Comparison of ENCODE assay signal across 22 cellular contexts in genomic region chr3:155876037-155876436, GRCh38.
"Had no signal": no experiment of that assay in that cellular context is flagged by ENCODE, and none has a peak within 500 bp of the region (broad histone marks: within the 10 kb centered on the region; RNA-seq: fewer than 3 reads in every experiment).

No MANE protein-coding gene starts in this region.

- H3K36me3 ChIP-seq: cardiac muscle cell, heart right ventricle, neutrophil, spleen, upper lobe of right lung had no signal

- H3K9me3 Mint-ChIP-seq: activated B cell treated with CpG ODN at 0.5 μM for 24 hours; activated CD4-positive, alpha-beta memory T cell treated with anti-CD3 and anti-CD28 coated beads for 36 hours; activated T-helper 1 cell treated with anti-CD3 and anti-CD28 coated beads, Interleukin-12 subunit alpha, Interleukin-12 subunit beta, Interleukin-2, Interleukin-4 antibody, amounts not matched to agents 30 ng/mL and 10 ng/mL and 1 ng/mL, durations not matched to agents 14 hours and 24 hours and 36 hours; endodermal cell; stimulated activated memory B cell treated with anti-CD40 and anti-IgM and Interleukin-4, amounts not matched to agents 10 μg/mL and 1 μg/mL and 100 μg/mL, for 72 hours had no signal

- H3K27ac Mint-ChIP-seq: activated B cell treated with CpG ODN at 0.5 μM for 24 hours; activated CD4-positive, alpha-beta memory T cell treated with anti-CD3 and anti-CD28 coated beads for 36 hours; activated naive CD8-positive, alpha-beta T cell; activated T-helper 1 cell treated with anti-CD3 and anti-CD28 coated beads, Interleukin-12 subunit alpha, Interleukin-12 subunit beta, Interleukin-2, Interleukin-4 antibody, amounts not matched to agents 30 ng/mL and 10 ng/mL and 1 ng/mL, durations not matched to agents 14 hours and 24 hours and 36 hours; endodermal cell; stimulated activated memory B cell treated with anti-CD40 and anti-IgM and Interleukin-4, amounts not matched to agents 10 μg/mL and 1 μg/mL and 100 μg/mL, for 72 hours had no signal

- DNase-seq: activated B cell treated with CpG ODN at 0.5 μM for 24 hours; activated CD4-positive, alpha-beta memory T cell treated with anti-CD3 and anti-CD28 coated beads for 36 hours; activated CD4-positive, alpha-beta T cell treated with anti-CD3 and anti-CD28 coated beads for 4 hours; activated gamma-delta T cell treated with Interleukin-2 at 50 U/mL for 16 hours; activated T-cell treated with anti-CD3 and anti-CD28 coated beads for 4 hours; endodermal cell; heart right ventricle; left ventricle myocardium superior; mucosa of descending colon; naive B cell; retina; spleen; stimulated activated CD4-positive, alpha-beta T cell treated with anti-CD3 and anti-CD28 coated beads, Interleukin-4, amount 100 ng/mL, for 4 hours; testis; upper lobe of right lung had no signal

- FAIRE-seq: colon, frontal cortex had no signal

- H3K9me3 ChIP-seq: heart right ventricle, mucosa of descending colon, neutrophil, spleen, testis, upper lobe of right lung had no signal

- H3K36me3 Mint-ChIP-seq: activated naive CD8-positive, alpha-beta T cell; naive B cell; stimulated activated memory B cell treated with anti-CD40 and anti-IgM and Interleukin-4, amounts not matched to agents 10 μg/mL and 1 μg/mL and 100 μg/mL, for 72 hours had no signal

- H3K4me3 ChIP-seq: cardiac muscle cell, heart right ventricle, mucosa of descending colon, spleen, testis, upper lobe of right lung had no signal

- H3K27me3 Mint-ChIP-seq: activated B cell treated with CpG ODN at 0.5 μM for 24 hours; activated CD4-positive, alpha-beta memory T cell treated with anti-CD3 and anti-CD28 coated beads for 36 hours; activated naive CD8-positive, alpha-beta T cell; naive B cell; stimulated activated memory B cell treated with anti-CD40 and anti-IgM and Interleukin-4, amounts not matched to agents 10 μg/mL and 1 μg/mL and 100 μg/mL, for 72 hours had no signal

- H3K27me3 ChIP-seq: cardiac muscle cell, heart right ventricle, neutrophil, spleen, testis, upper lobe of right lung had no signal

- H3K27ac ChIP-seq: cardiac muscle cell, heart right ventricle, neutrophil, spleen, testis, upper lobe of right lung had no signal

- H3K4me3 Mint-ChIP-seq: activated B cell treated with CpG ODN at 0.5 μM for 24 hours; activated CD4-positive, alpha-beta memory T cell treated with anti-CD3 and anti-CD28 coated beads for 36 hours; activated naive CD8-positive, alpha-beta T cell; activated T-helper 1 cell treated with anti-CD3 and anti-CD28 coated beads, Interleukin-12 subunit alpha, Interleukin-12 subunit beta, Interleukin-2, Interleukin-4 antibody, amounts not matched to agents 30 ng/mL and 10 ng/mL and 1 ng/mL, durations not matched to agents 14 hours and 24 hours and 36 hours; endodermal cell; stimulated activated memory B cell treated with anti-CD40 and anti-IgM and Interleukin-4, amounts not matched to agents 10 μg/mL and 1 μg/mL and 100 μg/mL, for 72 hours had no signal

- ATAC-seq: heart right ventricle; left ventricle myocardium superior; mucosa of descending colon; stimulated activated memory B cell treated with anti-CD40 and anti-IgM and Interleukin-4, amounts not matched to agents 10 μg/mL and 1 μg/mL and 100 μg/mL, for 72 hours; upper lobe of right lung had no signal
